Comparison of ENCODE assay signal across 20 cellular contexts in the genomic region with DNA sequence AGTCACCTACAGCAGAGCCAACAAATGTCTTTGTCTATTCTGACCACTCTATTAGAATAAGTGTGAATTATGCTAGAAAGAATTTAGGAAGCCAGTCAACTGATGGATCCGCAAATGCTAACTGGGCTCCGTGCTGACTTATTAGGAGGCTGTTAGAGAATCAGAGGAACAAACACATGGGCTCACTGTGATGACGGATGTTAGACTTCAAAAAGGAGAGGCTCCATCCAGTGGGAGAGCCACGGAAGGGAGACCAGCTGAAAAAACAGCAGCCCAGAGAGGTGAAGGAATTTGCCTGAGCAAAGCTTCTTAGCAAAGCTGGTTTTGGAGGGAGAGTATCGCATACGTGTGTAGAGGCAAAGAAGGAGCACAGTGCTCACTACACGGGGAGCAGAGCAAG. TPM values are rescaled to one million over a fixed set of nuclear protein-coding genes. Genes with fewer than 3 reads are reported as not detected.
DNase-seq lines count a peak whose midpoint lies in the region; ATAC-seq and TF ChIP-seq lines count a peak whose summit lies in the region.
"Had no signal": no experiment of that assay in that cellular context is flagged by ENCODE, and none has a peak within 500 bp of the region (broad histone marks: within the 10 kb centered on the region; RNA-seq: fewer than 3 reads in every experiment).

No MANE protein-coding gene starts in this region.

- in situ Hi-C loops in GM13976 (cut with MboI; ENCODE audit: low sequenced_read_pairs, unreplicated experiment) = no loop called here

- no peak overlapping the region for H3K4me3 Mint-ChIP-seq in activated CD8-positive, alpha-beta memory T cell treated with anti-CD3 and anti-CD28 coated beads, Interleukin-2, amount 10 ng/mL, durations not matched to agents 7 days and 5 days
- no peak overlapping the region for H3K4me3 Mint-ChIP-seq in dendritic cell treated with granulocyte-macrophage colony-stimulating factor and Interleukin-4, amounts not matched to agents 40 ng/mL and 50 ng/mL, for 4 days
- H3K4me3 Mint-ChIP-seq in osteocyte (ENCODE audit: unreplicated experiment) = no peak overlapping the region
- no peak overlapping the region for H3K4me3 Mint-ChIP-seq in activated CD4-positive, alpha-beta T cell treated with anti-CD3 and anti-CD28 coated beads, Interleukin-2, amount 10 ng/mL, durations not matched to agents 24 days and 14 days
- H3K4me3 Mint-ChIP-seq: CD4-positive, CD25-positive, alpha-beta regulatory T cell; IgD-negative memory B cell had no signal

- TF ChIP-seq CTCF in osteocyte (IDR thresholded peaks at IDR 0.05) (no peak), GM13976 (IDR thresholded peaks at IDR 0.05; ENCODE audit: borderline replicate concordance, control extremely low read depth, extremely low read depth, insufficient read depth, missing control alignments) (no peak)

- no peak for ATAC-seq in activated CD8-positive, alpha-beta memory T cell treated with anti-CD3 and anti-CD28 coated beads, Interleukin-2, amount 10 ng/mL, durations not matched to agents 7 days and 5 days
- no peak for ATAC-seq in GM19324 (IDR thresholded peaks at IDR 0.05; ENCODE audit: low FRiP score, unreplicated experiment)
- ATAC-seq: Panc1 had no signal

- peaks cover 5% of the 10 kb centered on the region for H3K4me1 Mint-ChIP-seq in activated CD8-positive, alpha-beta memory T cell treated with anti-CD3 and anti-CD28 coated beads, Interleukin-2, amount 10 ng/mL, durations not matched to agents 7 days and 5 days
- peaks cover 84% of the 10 kb centered on the region for H3K4me1 Mint-ChIP-seq in dendritic cell treated with granulocyte-macrophage colony-stimulating factor and Interleukin-4, amounts not matched to agents 40 ng/mL and 50 ng/mL, for 4 days (ENCODE audit: low read depth)
- peaks cover 98% of the 10 kb centered on the region for H3K4me1 Mint-ChIP-seq in osteocyte (ENCODE audit: unreplicated experiment)
- H3K4me1 Mint-ChIP-seq in activated CD4-positive, alpha-beta T cell treated with anti-CD3 and anti-CD28 coated beads, Interleukin-2, amount 10 ng/mL, durations not matched to agents 24 days and 14 days = no peaks in the 10 kb centered on the region
- H3K4me1 Mint-ChIP-seq: CD4-positive, CD25-positive, alpha-beta regulatory T cell; IgD-negative memory B cell had no signal

- CTCF ChIA-PET in activated CD8-positive, alpha-beta memory T cell treated with anti-CD3 and anti-CD28 coated beads, Interleukin-2, amount 10 ng/mL, durations not matched to agents 7 days and 5 days (lab: Charles Lee) = no interaction called here

- peak; percentile 45 for DNase-seq in activated CD8-positive, alpha-beta memory T cell treated with anti-CD3 and anti-CD28 coated beads for 24 hours
- no peak for DNase-seq in activated CD8-positive, alpha-beta memory T cell treated with anti-CD3 and anti-CD28 coated beads, Interleukin-2, amount 10 ng/mL, durations not matched to agents 7 days and 5 days
- DNase-seq in osteocyte (ENCODE audit: extremely low spot score, unreplicated experiment) (no peak), GM13976 (ENCODE audit: low spot score) (no peak)
- DNase-seq in activated CD4-positive, alpha-beta T cell treated with anti-CD3 and anti-CD28 coated beads, Interleukin-2, amount 10 ng/mL, durations not matched to agents 24 days and 14 days = no peak
- DNase-seq in NK-92 treated with Interleukin-12 subunit alpha and Interleukin-12 subunit beta, amount 100 ng/mL, for 24 hours (lab: John Stamatoyannopoulos, UW) = no peak
- DNase-seq: 8988T; CD4-positive, CD25-positive, alpha-beta regulatory T cell; DMS53; HCEC 1CT; MM.1S; NCI-H2029 treated with DMSO at 0.1 percent for 48 hours; NCI-H446 treated with DMSO at 0.1 percent for 48 hours; NCI-H526 treated with DMSO at 0.1 percent for 48 hours; SHP77 had no signal

- intact Hi-C loops in dendritic cell treated with granulocyte-macrophage colony-stimulating factor and Interleukin-4, amounts not matched to agents 40 ng/mL and 50 ng/mL, for 4 days (cut with micrococcal nuclease) = no loop called here
- intact Hi-C loops in activated CD4-positive, alpha-beta T cell treated with anti-CD3 and anti-CD28 coated beads, Interleukin-2, amount 10 ng/mL, durations not matched to agents 24 days and 14 days (cut with micrococcal nuclease) = no loop called here

- peaks cover 32% of the 10 kb centered on the region for H3K27me3 Mint-ChIP-seq in activated CD8-positive, alpha-beta memory T cell treated with anti-CD3 and anti-CD28 coated beads, Interleukin-2, amount 10 ng/mL, durations not matched to agents 7 days and 5 days
- H3K27me3 Mint-ChIP-seq in dendritic cell treated with granulocyte-macrophage colony-stimulating factor and Interleukin-4, amounts not matched to agents 40 ng/mL and 50 ng/mL, for 4 days = peaks cover 3% of the 10 kb centered on the region
- no peaks in the 10 kb centered on the region for H3K27me3 Mint-ChIP-seq in osteocyte (ENCODE audit: unreplicated experiment)
- peaks cover 31% of the 10 kb centered on the region for H3K27me3 Mint-ChIP-seq in activated CD4-positive, alpha-beta T cell treated with anti-CD3 and anti-CD28 coated beads, Interleukin-2, amount 10 ng/mL, durations not matched to agents 24 days and 14 days

- H3K27ac Mint-ChIP-seq in activated CD8-positive, alpha-beta memory T cell treated with anti-CD3 and anti-CD28 coated beads, Interleukin-2, amount 10 ng/mL, durations not matched to agents 7 days and 5 days = no peak overlapping the region
- H3K27ac Mint-ChIP-seq in dendritic cell treated with granulocyte-macrophage colony-stimulating factor and Interleukin-4, amounts not matched to agents 40 ng/mL and 50 ng/mL, for 4 days = peak overlapping the region; percentile 77
- peak overlapping the region; percentile 94 for H3K27ac Mint-ChIP-seq in osteocyte (ENCODE audit: unreplicated experiment)
- H3K27ac Mint-ChIP-seq in activated CD4-positive, alpha-beta T cell treated with anti-CD3 and anti-CD28 coated beads, Interleukin-2, amount 10 ng/mL, durations not matched to agents 24 days and 14 days = no peak overlapping the region
- H3K27ac Mint-ChIP-seq: CD4-positive, CD25-positive, alpha-beta regulatory T cell; IgD-negative memory B cell had no signal

- no peaks in the 10 kb centered on the region for H3K9me3 Mint-ChIP-seq in activated CD8-positive, alpha-beta memory T cell treated with anti-CD3 and anti-CD28 coated beads, Interleukin-2, amount 10 ng/mL, durations not matched to agents 7 days and 5 days (ENCODE audit: low read depth)
- no peaks in the 10 kb centered on the region for H3K9me3 Mint-ChIP-seq in dendritic cell treated with granulocyte-macrophage colony-stimulating factor and Interleukin-4, amounts not matched to agents 40 ng/mL and 50 ng/mL, for 4 days
- no peaks in the 10 kb centered on the region for H3K9me3 Mint-ChIP-seq in osteocyte (ENCODE audit: unreplicated experiment)
- no peaks in the 10 kb centered on the region for H3K9me3 Mint-ChIP-seq in activated CD4-positive, alpha-beta T cell treated with anti-CD3 and anti-CD28 coated beads, Interleukin-2, amount 10 ng/mL, durations not matched to agents 24 days and 14 days

- H3K36me3 Mint-ChIP-seq in activated CD8-positive, alpha-beta memory T cell treated with anti-CD3 and anti-CD28 coated beads, Interleukin-2, amount 10 ng/mL, durations not matched to agents 7 days and 5 days = no peaks in the 10 kb centered on the region
- no peaks in the 10 kb centered on the region for H3K36me3 Mint-ChIP-seq in dendritic cell treated with granulocyte-macrophage colony-stimulating factor and Interleukin-4, amounts not matched to agents 40 ng/mL and 50 ng/mL, for 4 days (ENCODE audit: low read depth)
- peaks cover 3% of the 10 kb centered on the region for H3K36me3 Mint-ChIP-seq in osteocyte (ENCODE audit: unreplicated experiment)
- H3K36me3 Mint-ChIP-seq in activated CD4-positive, alpha-beta T cell treated with anti-CD3 and anti-CD28 coated beads, Interleukin-2, amount 10 ng/mL, durations not matched to agents 24 days and 14 days (ENCODE audit: low read depth) = no peaks in the 10 kb centered on the region
- H3K36me3 Mint-ChIP-seq: CD4-positive, CD25-positive, alpha-beta regulatory T cell; IgD-negative memory B cell had no signal

RNA-seq across cellular contexts. Expression of a gene that starts 5.8 kb away (rescaled TPM):
- total RNA-seq in activated CD8-positive, alpha-beta memory T cell treated with anti-CD3 and anti-CD28 coated beads, Interleukin-2, amount 10 ng/mL, durations not matched to agents 7 days and 5 days = under 1 TPM; 0.26 to 0.42 TPM
- 267 and 343 TPM in 2 replicates for total RNA-seq in osteocyte
- not detected in 2 replicates for total RNA-seq in activated CD4-positive, alpha-beta T cell treated with anti-CD3 and anti-CD28 coated beads, Interleukin-2, amount 10 ng/mL, durations not matched to agents 24 days and 14 days
- total RNA-seq: OCI-LY7 had no signal

Comparison
In these comparisons a context has a peak if more than half of its experiments do, and no peak if none do; other contexts are left out.
1. H3K27ac Mint-ChIP-seq: peak in dendritic cell treated with granulocyte-macrophage colony-stimulating factor and Interleukin-4, amounts not matched to agents 40 ng/mL and 50 ng/mL, for 4 days (single experiment) and osteocyte (single experiment); none in activated CD8-positive, alpha-beta memory T cell treated with anti-CD3 and anti-CD28 coated beads, Interleukin-2, amount 10 ng/mL, durations not matched to agents 7 days and 5 days (single experiment) and activated CD4-positive, alpha-beta T cell treated with anti-CD3 and anti-CD28 coated beads, Interleukin-2, amount 10 ng/mL, durations not matched to agents 24 days and 14 days (single experiment).
2. RNA of a gene that starts 5.8 kb away (total RNA-seq): 267 to 343 TPM in osteocyte; 0.26 to 0.42 TPM in activated CD8-positive, alpha-beta memory T cell treated with anti-CD3 and anti-CD28 coated beads, Interleukin-2, amount 10 ng/mL, durations not matched to agents 7 days and 5 days and not detected in activated CD4-positive, alpha-beta T cell treated with anti-CD3 and anti-CD28 coated beads, Interleukin-2, amount 10 ng/mL, durations not matched to agents 24 days and 14 days; every median in the first group is over 100 times any median in the second.